In the genomic region with DNA sequence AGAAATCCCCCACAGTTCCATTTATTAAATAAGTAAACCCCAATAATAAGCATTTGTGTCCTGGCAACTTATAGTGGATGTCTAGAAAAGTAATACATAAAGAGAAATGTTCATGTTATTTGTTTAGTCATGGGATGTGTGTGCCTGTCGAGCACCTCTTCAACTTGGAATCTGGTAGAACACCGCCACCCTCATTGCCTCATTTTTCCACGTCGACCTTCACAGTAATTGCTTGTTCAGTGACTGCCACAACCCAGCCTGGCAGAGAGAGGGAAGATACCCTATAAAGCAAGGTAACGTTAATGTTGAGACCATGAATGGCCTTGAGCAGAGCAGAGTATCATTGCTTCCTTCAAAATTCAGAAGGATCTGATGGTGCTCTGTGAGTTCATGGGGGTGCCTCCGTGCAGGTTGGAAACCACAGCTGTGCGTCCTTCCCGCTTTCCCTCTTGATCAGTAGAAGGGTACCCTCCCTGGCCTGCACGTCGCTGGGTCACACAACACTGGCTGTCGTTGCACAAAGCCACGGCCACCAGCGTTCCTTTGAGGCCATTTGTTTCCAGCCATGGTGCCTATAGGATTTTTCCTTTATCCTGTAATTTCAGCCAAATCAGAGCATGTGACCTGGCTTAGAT, we compare ENCODE assay signal across 23 cellular contexts. TPM values are rescaled to one million over a fixed set of nuclear protein-coding genes. Genes with fewer than 3 reads are reported as not detected.
A peak's percentile ranks its signal among the peaks of the same experiment; 100 is the strongest.
DNase-seq lines count a peak whose midpoint lies in the region; ATAC-seq, FAIRE-seq and TF ChIP-seq lines count a peak whose summit lies in the region.
"Had no signal": no experiment of that assay in that cellular context is flagged by ENCODE, and none has a peak within 500 bp of the region (broad histone marks: within the 10 kb centered on the region; RNA-seq: fewer than 3 reads in every experiment).

No MANE protein-coding gene starts in this region.

- intact Hi-C loops in kidney (cut with DNase I) (no loop called here), sciatic nerve (cut with DNase I) (no loop called here)

- no peak overlapping the region for H3K4me3 ChIP-seq in kidney (ENCODE audit: low read length in 2 of 2)
- H3K4me3 ChIP-seq: BLaER1, psoas muscle had no signal

- no peaks in the 10 kb centered on the region for H3K23me2 ChIP-seq in H9 (ENCODE audit: insufficient read length, low read depth, low read length, poor library complexity, severe bottlenecking)

- H3K36me3 Mint-ChIP-seq in H9 (ENCODE audit: insufficient read depth in 1 of 3, low read depth in 3 of 3): peaks cover 14 to 38% (median 24%) of the 10 kb centered on the region in 3 experiments

- no peaks in the 10 kb centered on the region for H3K27me3 ChIP-seq in H9 (ENCODE audit: insufficient read depth, low read length)
- H3K27me3 ChIP-seq: BLaER1 had no signal

- H3K4me1 ChIP-seq in H9 (ENCODE audit: insufficient read depth, low read length) (peaks cover 6% of the 10 kb centered on the region), kidney (ENCODE audit: control insufficient read depth in 1 of 2, insufficient read depth in 1 of 2, low read depth in 1 of 2, low read length in 2 of 2) (peaks cover 3 to 6% of the 10 kb centered on the region in 2 donors)

- no peak overlapping the region for H2AFZ ChIP-seq in H9 (ENCODE audit: low read length)

- no CpG with 5 or more reads among the region's 13 CpGs for WGBS in H9 (ENCODE audit: extremely low coverage, insufficient read length, low lambda C conversion rate)

- peak overlapping the region; percentile 32 to 83 (median 44); a peak in 2 of 7 replicates for H3K27ac Mint-ChIP-seq in H9
- H3K27ac Mint-ChIP-seq: activated T-helper 1 cell treated with anti-CD3 and anti-CD28 coated beads, Interleukin-12 subunit alpha, Interleukin-12 subunit beta, Interleukin-2, Interleukin-4 antibody, amounts not matched to agents 30 ng/mL and 10 ng/mL and 1 ng/mL, durations not matched to agents 14 hours and 24 hours and 36 hours had no signal

- H4K5ac ChIP-seq in H9 (ENCODE audit: insufficient read length, low read depth, low read length): no peak overlapping the region

- H2BK120ac ChIP-seq in H9 (ENCODE audit: low read depth, low read length, poor library complexity, severe bottlenecking): no peak overlapping the region

- H3K14ac ChIP-seq in H9 (ENCODE audit: insufficient read depth, low read length): no peak overlapping the region

- no peaks in the 10 kb centered on the region for H3K79me1 ChIP-seq in H9 (ENCODE audit: insufficient read depth, low read depth, low read length, poor library complexity, severe bottlenecking)

- no peak for TF ChIP-seq CTCF in H9 (conservative IDR thresholded peaks at IDR 0.05)
- no peak for TF ChIP-seq CTCF in kidney (IDR thresholded peaks at IDR 0.05; ENCODE audit: borderline replicate concordance, extremely low read depth, insufficient read depth)

- H3K9ac ChIP-seq in H9 (ENCODE audit: extremely low read depth, insufficient read length, low read length) (no peak overlapping the region), kidney (ENCODE audit: low read length in 2 of 2) (no peak overlapping the region)
- H3K9ac ChIP-seq: BLaER1, SK-N-SH had no signal

- H3K23ac ChIP-seq in H9 (ENCODE audit: insufficient read length, low read depth, low read length): no peak overlapping the region

- H2BK5ac ChIP-seq in H9 (ENCODE audit: insufficient read length, low read length): no peak overlapping the region

- peak; percentile 34 for DNase-seq in activated CD8-positive, alpha-beta memory T cell treated with anti-CD3 and anti-CD28 coated beads, Interleukin-2, amount 50 U/mL, for 48 hours
- no peak for DNase-seq in activated CD8-positive, alpha-beta memory T cell treated with anti-CD3 and anti-CD28 coated beads, Interleukin-2, amount 50 U/mL, for 4 hours
- DNase-seq in H9 (no peak), kidney (peak; percentile 59), sciatic nerve (ENCODE audit: low spot score) (peak; percentile 34), retina (no peak), DMS 273 (lab: John Stamatoyannopoulos, UW; ENCODE audit: unreplicated experiment) (no peak)
- DNase-seq: activated CD8-positive, alpha-beta T cell treated with anti-CD3 and anti-CD28 coated beads, Interleukin-2, amount 10 ng/mL, durations not matched to agents 7 days and 5 days; central memory CD4-positive, alpha-beta T cell; effector memory CD4-positive, alpha-beta T cell; mesenchymal stem cell; NCI-H187 treated with DMSO at 0.1 percent for 48 hours; NCI-H2227 treated with DMSO at 0.1 percent for 48 hours; NK-92 treated with Interleukin-12 subunit alpha and Interleukin-12 subunit beta, amount 100 ng/mL, for 24 hours; psoas muscle; SK-N-SH had no signal

- no peak overlapping the region for H2BK15ac ChIP-seq in H9 (ENCODE audit: low read depth, low read length)

- H3K36me3 ChIP-seq in kidney (ENCODE audit: control insufficient read depth in 1 of 2, insufficient read depth in 2 of 2, low read length in 2 of 2): no peaks in the 10 kb centered on the region

- H2BK12ac ChIP-seq in H9 (ENCODE audit: insufficient read length, low read depth, low read length): no peak overlapping the region

- peaks cover 40 to 47% of the 10 kb centered on the region in 2 experiments for H3K4me1 Mint-ChIP-seq in H9

- no peaks in the 10 kb centered on the region for H4K20me1 ChIP-seq in H9 (ENCODE audit: control insufficient read depth, insufficient read depth, insufficient read length)

- H2AK5ac ChIP-seq in H9 (ENCODE audit: insufficient read length, low read length): no peak overlapping the region

- no peaks in the 10 kb centered on the region for H3K27me3 Mint-ChIP-seq in H9 (ENCODE audit: low read depth)

- H3T11ph ChIP-seq in H9 (ENCODE audit: low read length): no peak overlapping the region

- no peaks in the 10 kb centered on the region for H3K9me3 ChIP-seq in H9 (ENCODE audit: control insufficient read depth, low read depth, low read length)
- no peaks in the 10 kb centered on the region for H3K9me3 ChIP-seq in kidney (ENCODE audit: control insufficient read depth in 1 of 2, low read length in 2 of 2)
- H3K9me3 ChIP-seq: BLaER1, psoas muscle, SK-N-SH had no signal

- no peaks in the 10 kb centered on the region for H3K9me3 Mint-ChIP-seq in H9
- H3K9me3 Mint-ChIP-seq: activated T-helper 1 cell treated with anti-CD3 and anti-CD28 coated beads, Interleukin-12 subunit alpha, Interleukin-12 subunit beta, Interleukin-2, Interleukin-4 antibody, amounts not matched to agents 30 ng/mL and 10 ng/mL and 1 ng/mL, durations not matched to agents 14 hours and 24 hours and 36 hours; nephron; T-helper 2 cell treated with Interferon-gamma antibody and Interleukin-4, amounts not matched to agents 5 μg/mL and 100 μg/mL, for 36 hours had no signal

- H3K79me2 ChIP-seq in H9 (ENCODE audit: insufficient read depth, low read length): no peaks in the 10 kb centered on the region

- H3K4ac ChIP-seq in H9 (ENCODE audit: low read depth, low read length): no peak overlapping the region

- no peak for ATAC-seq in sciatic nerve
- ATAC-seq in HG03045 (IDR thresholded peaks at IDR 0.05; ENCODE audit: unreplicated experiment): no peak
- ATAC-seq: activated CD8-positive, alpha-beta T cell treated with anti-CD3 and anti-CD28 coated beads, Interleukin-2, amount 10 ng/mL, durations not matched to agents 7 days and 5 days; HCT116; psoas muscle had no signal

- no peak overlapping the region for H4K8ac ChIP-seq in H9 (replicated peaks; ENCODE audit: insufficient read length, low read depth, low read length)

- no peak overlapping the region for H2BK20ac ChIP-seq in H9 (ENCODE audit: low read depth, low read length, poor library complexity, severe bottlenecking)

- H3K56ac ChIP-seq in H9 (ENCODE audit: insufficient read length, low read depth, low read length): no peak overlapping the region

- H3K27ac ChIP-seq in H9 (ENCODE audit: insufficient read length, low read depth, low read length): no peak overlapping the region
- no peak overlapping the region for H3K27ac ChIP-seq in kidney (ENCODE audit: low read depth in 2 of 2, low read length in 2 of 2)
- H3K27ac ChIP-seq: BLaER1, psoas muscle had no signal

- no peak for FAIRE-seq in kidney (lab: Jason Lieb, UNC)
- FAIRE-seq: HTR-8/SVneo had no signal

- H4K91ac ChIP-seq in H9 (ENCODE audit: insufficient read length, low read depth, low read length): no peak overlapping the region

- no peak overlapping the region for H3K18ac ChIP-seq in H9 (ENCODE audit: insufficient read length, low read depth, low read length)

- H3K4me3 Mint-ChIP-seq in H9: no peak overlapping the region
- H3K4me3 Mint-ChIP-seq: activated CD8-positive, alpha-beta T cell treated with anti-CD3 and anti-CD28 coated beads, Interleukin-2, amount 10 ng/mL, durations not matched to agents 7 days and 5 days; activated T-helper 1 cell treated with anti-CD3 and anti-CD28 coated beads, Interleukin-12 subunit alpha, Interleukin-12 subunit beta, Interleukin-2, Interleukin-4 antibody, amounts not matched to agents 30 ng/mL and 10 ng/mL and 1 ng/mL, durations not matched to agents 14 hours and 24 hours and 36 hours; nephron; T-helper 2 cell treated with Interferon-gamma antibody and Interleukin-4, amounts not matched to agents 5 μg/mL and 100 μg/mL, for 36 hours had no signal

- no peak overlapping the region for H3K4me2 ChIP-seq in H9 (ENCODE audit: insufficient read depth, insufficient read length, low read length)
- H3K4me2 ChIP-seq: BLaER1, SK-N-SH had no signal

RNA-seq across cellular contexts. Expression of gene DNASE1, which starts 3.7 kb away (rescaled TPM):
- total RNA-seq in H9 (2021) (10.1 and 10.6 TPM in 2 replicates), kidney (16.1 TPM), sciatic nerve (24.7 TPM)
- 116 TPM for polyA plus RNA-seq in kidney (ENCODE audit: insufficient read depth, low read depth, low replicate concordance)

RNA-seq across cellular contexts. Expression of gene SLX4, which starts 39.3 kb away (rescaled TPM):
- 9.9 and 10.0 TPM in 2 replicates for total RNA-seq in H9 (2021)
- total RNA-seq in kidney: 4.8 TPM
- polyA plus RNA-seq in kidney (ENCODE audit: insufficient read depth, low read depth, low replicate concordance): 1.0 TPM
- 6.5 TPM for total RNA-seq in sciatic nerve

Comparison
In these comparisons a context has a peak if more than half of its experiments do, and no peak if none do; other contexts are left out.
1. DNase-seq: peak in activated CD8-positive, alpha-beta memory T cell treated with anti-CD3 and anti-CD28 coated beads, Interleukin-2, amount 50 U/mL, for 48 hours (single experiment), kidney (single experiment) and sciatic nerve (single experiment); none in activated CD8-positive, alpha-beta memory T cell treated with anti-CD3 and anti-CD28 coated beads, Interleukin-2, amount 50 U/mL, for 4 hours (single experiment), H9 (single experiment), retina (single experiment) and DMS 273 (single experiment).